Comparison of ENCODE assay signal across 8 cellular contexts in genomic region chr7:66995045-66995776, GRCh38. TPM values are rescaled to one million over a fixed set of nuclear protein-coding genes. Genes with fewer than 3 reads are reported as not detected.
DNase-seq lines count a peak whose midpoint lies in the region; ATAC-seq and TF ChIP-seq lines count a peak whose summit lies in the region.
"Not testable (repeated sequence)": the region's sequence is repeated elsewhere in the genome, so short reads cannot be mapped to it uniquely, and the experiment has no call there.

SBDS (minus strand) TSS chr7:66995586; CDS start chr7:66995417, 169 bp downstream.

- H3K4me1 ChIP-seq in Karpas-422 (ENCODE audit: low read length), result peaks cover 18% of the 10 kb centered on the region
- peaks cover 0 to 41% (median 16%) of the 10 kb centered on the region in 3 donors for H3K4me1 ChIP-seq in esophagus squamous epithelium

- peak within 1 kb of the TSS; percentile 87 for H3K4me2 ChIP-seq in Karpas-422 (ENCODE audit: low read depth, low read length, poor library complexity, severe bottlenecking)

- H3K9me3 ChIP-seq in Karpas-422 (ENCODE audit: low read length); esophagus squamous epithelium: not testable (repeated sequence)

- TF ChIP-seq POLR2A in esophagus squamous epithelium (IDR thresholded peaks at IDR 0.05), result peak in 3 of 4 donors; percentile 94 to 99 (median 99)

- ATAC-seq in GM21825 (IDR thresholded peaks at IDR 0.05; ENCODE audit: unreplicated experiment), result peak; percentile 68

- H3K27ac ChIP-seq in Karpas-422 (ENCODE audit: low read length) (peak within 1 kb of the TSS; percentile 47), esophagus squamous epithelium (peak within 1 kb of the TSS; percentile 99 to 100 (median 100))

- H3K36me3 ChIP-seq in Karpas-422 (ENCODE audit: insufficient read depth, low read length) (peaks cover 14% of the 10 kb centered on the region), esophagus squamous epithelium (peaks cover 11 to 54% (median 25%) of the 10 kb centered on the region in 3 donors)

- peaks cover 40% of the 10 kb centered on the region for H3K79me2 ChIP-seq in Karpas-422 (ENCODE audit: low read length)

- H3K9ac ChIP-seq in Karpas-422 (ENCODE audit: low read length), result peak within 1 kb of the TSS; percentile 79

- TF ChIP-seq CTCF in esophagus squamous epithelium (IDR thresholded peaks at IDR 0.05), result peak in 1 of 6 experiments; percentile 16

- H3K27me3 ChIP-seq in Karpas-422 (ENCODE audit: low read length); esophagus squamous epithelium: not testable (repeated sequence)

- 0% methylated on average over 13 to 51 of the region's 59 CpGs for WGBS in esophagus squamous epithelium, 2 donors

- intact Hi-C loops in esophagus squamous epithelium (cut with DNase I), result not testable (repeated sequence)

- H3K4me3 ChIP-seq in Karpas-422 (ENCODE audit: low read length) (peak within 1 kb of the TSS; percentile 83), esophagus squamous epithelium (peak within 1 kb of the TSS; percentile 88 to 91 (median 90))

- H4K20me1 ChIP-seq in Karpas-422 (ENCODE audit: insufficient read depth, low read depth, low read length), result not testable (repeated sequence)

- H3K9me2 ChIP-seq in Karpas-422 (replicated peaks; ENCODE audit: insufficient read depth, low read length), result not testable (repeated sequence)

- DNase-seq in DMS79 treated with DMSO at 0.1 percent for 48 hours (lab: John Stamatoyannopoulos, UW) (peak; percentile 95), Karpas-422 (peak; percentile 99), RKO (ENCODE audit: low spot score) (peak; percentile 98), activated T-helper 1 cell treated with Interleukin-2 at 50 U/mL for 16 hours (ENCODE audit: low read depth) (peak; percentile 86), esophagus squamous epithelium (lab: John Stamatoyannopoulos, UW) (peak; percentile 70), myocyte (ENCODE audit: low read depth) (peak; percentile 100)
- DNase-seq in stimulated activated CD8-positive, alpha-beta memory T cell treated with anti-CD3 and anti-CD28 coated beads, Interleukin-7, amount 100 ng/mL, for 48 hours (ENCODE audit: extremely low read depth in 1 of 2, low read depth in 1 of 2), result peak; percentile 80 to 90

- not testable (repeated sequence) for H2AFZ ChIP-seq in Karpas-422 (ENCODE audit: low read length)

RNA-seq across cellular contexts. Expression of gene SBDS, which starts in this region (rescaled TPM):
- total RNA-seq in Karpas-422 (2014; rRNA removed; shearing (Covaris generic); ENCODE audit: low replicate concordance), result 15.0 and 17.5 TPM in 2 replicates
- total RNA-seq in esophagus squamous epithelium, result 100 to 1,000 TPM in 2 of 4 donors, 10 to 100 TPM in 2; 55.8 to 133 (median 98.8) TPM
- total RNA-seq in myocyte, result 456 and 500 TPM in 2 replicates
- 233 TPM for polyA plus RNA-seq in myocyte (2012)

Comparison
In these comparisons a context has a peak if more than half of its experiments do, and no peak if none do; other contexts are left out.
1. Peak in every context shown above with its lines: DNase-seq, ATAC-seq, H3K4me3 ChIP-seq and H3K27ac ChIP-seq.